In the genomic region with DNA sequence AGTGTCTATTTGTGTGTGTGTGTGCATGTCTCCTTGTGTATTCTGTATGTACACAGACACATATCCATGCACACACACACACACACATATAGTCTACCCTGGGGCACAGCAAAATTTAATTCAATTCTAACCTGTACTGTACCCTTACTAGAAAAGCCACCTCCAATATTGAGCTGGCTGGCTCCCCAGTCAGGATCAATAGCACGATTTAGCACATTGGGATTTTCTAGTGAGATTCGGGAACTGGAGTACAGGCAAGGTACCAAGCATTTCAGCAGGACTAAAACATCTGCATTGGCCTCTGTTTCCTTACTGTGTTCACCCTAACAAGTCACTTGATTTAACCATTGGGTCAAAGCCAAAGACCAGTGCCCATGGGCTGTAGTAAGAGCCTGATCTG, we compare ENCODE assay signal across 24 cellular contexts. TPM values are rescaled to one million over a fixed set of nuclear protein-coding genes. Genes with fewer than 3 reads are reported as not detected.
A peak's percentile ranks its signal among the peaks of the same experiment; 100 is the strongest.
DNase-seq lines count a peak whose midpoint lies in the region; ATAC-seq and TF ChIP-seq lines count a peak whose summit lies in the region.
"Had no signal": no experiment of that assay in that cellular context is flagged by ENCODE, and none has a peak within 500 bp of the region (broad histone marks: within the 10 kb centered on the region; RNA-seq: fewer than 3 reads in every experiment).

No MANE protein-coding gene starts in this region.

- TF ChIP-seq CTCF in right atrium auricular region (IDR thresholded peaks at IDR 0.05) (no peak), coronary artery (IDR thresholded peaks at IDR 0.05) (no peak), osteoblast (IDR thresholded peaks at IDR 0.05; ENCODE audit: extremely low read depth, low read depth, low read length) (no peak), tibial artery (IDR thresholded peaks at IDR 0.05) (no peak)

- H3K36me3 ChIP-seq in right atrium auricular region (peaks cover 73% of the 10 kb centered on the region), osteoblast (ENCODE audit: insufficient read depth, low read length) (peaks cover 79% of the 10 kb centered on the region), tibial artery (peaks cover 0 to 4% (median 0%) of the 10 kb centered on the region in 3 donors)
- H3K36me3 ChIP-seq: vagina had no signal

- peak overlapping the region; percentile 14 for H3K4me2 ChIP-seq in osteoblast (ENCODE audit: insufficient read depth, low read length)

- H3K79me2 ChIP-seq in osteoblast (ENCODE audit: insufficient read depth, low read length), result peaks cover 100% of the 10 kb centered on the region

- intact Hi-C loops in Right ventricle myocardium inferior (cut with DNase I) (no loop called here), tibial artery (cut with DNase I; ENCODE audit: low total_unique reads) (no loop called here)

- H3K4me3 ChIP-seq in right atrium auricular region, result no peak overlapping the region
- no peak overlapping the region for H3K4me3 ChIP-seq in coronary artery
- no peak overlapping the region for H3K4me3 ChIP-seq in osteoblast (ENCODE audit: insufficient read depth, low read length)
- no peak overlapping the region for H3K4me3 ChIP-seq in tibial artery
- H3K4me3 ChIP-seq: psoas muscle, skin epidermis, suprapubic skin, vagina had no signal

- no peak overlapping the region for H2AFZ ChIP-seq in osteoblast (ENCODE audit: low read length)

- H3K27ac ChIP-seq in right atrium auricular region (peak overlapping the region; percentile 16 to 71), coronary artery (peak overlapping the region; percentile 80 to 94), osteoblast (ENCODE audit: low read depth, low read length) (peak overlapping the region; percentile 87), tibial artery (peak overlapping the region; percentile 60 to 95)
- H3K27ac ChIP-seq: psoas muscle, suprapubic skin had no signal

- H3K27me3 ChIP-seq in right atrium auricular region, result no peaks in the 10 kb centered on the region
- no peaks in the 10 kb centered on the region for H3K27me3 ChIP-seq in osteoblast (ENCODE audit: insufficient read depth, low read length)
- no peaks in the 10 kb centered on the region for H3K27me3 ChIP-seq in tibial artery
- H3K27me3 ChIP-seq: brain microvascular endothelial cell, suprapubic skin, vagina had no signal

- H4K20me1 ChIP-seq in osteoblast (ENCODE audit: insufficient read depth, low read length), result peaks cover 85% of the 10 kb centered on the region

- H3K4me1 ChIP-seq in right atrium auricular region, result peaks cover 0 to 100% of the 10 kb centered on the region in 2 donors
- H3K4me1 ChIP-seq in osteoblast (ENCODE audit: insufficient read depth, low read length), result peaks cover 96% of the 10 kb centered on the region
- peaks cover 7 to 98% (median 85%) of the 10 kb centered on the region in 4 donors for H3K4me1 ChIP-seq in tibial artery
- H3K4me1 ChIP-seq: psoas muscle had no signal

- H3K9me3 ChIP-seq in right atrium auricular region, result no peaks in the 10 kb centered on the region
- no peaks in the 10 kb centered on the region for H3K9me3 ChIP-seq in osteoblast (ENCODE audit: low read depth, low read length)
- H3K9me3 ChIP-seq in tibial artery, result no peaks in the 10 kb centered on the region
- H3K9me3 ChIP-seq: psoas muscle, suprapubic skin, vagina had no signal

- no peak for DNase-seq in right atrium auricular region (ENCODE audit: low spot score)
- DNase-seq in Right ventricle myocardium inferior (ENCODE audit: missing footprints), result no peak
- peak; percentile 24 for DNase-seq in coronary artery (ENCODE audit: low spot score)
- no peak for DNase-seq in osteoblast (ENCODE audit: insufficient read length, low spot score, missing footprints)
- no peak for DNase-seq in tibial artery
- DNase-seq in DMS153 treated with DMSO at 0.1 percent for 48 hours (lab: John Stamatoyannopoulos, UW; ENCODE audit: unreplicated experiment), result no peak
- no peak for DNase-seq in SW480 (ENCODE audit: low spot score)
- DNase-seq: activated CD4-positive, alpha-beta T cell treated with anti-CD3 and anti-CD28 coated beads, Interleukin-2, amount 50 U/mL, for 1 hour; activated CD4-positive, CD25-positive, alpha-beta regulatory T cell; activated gamma-delta T cell treated with Interleukin-2 at 50 U/mL for 16 hours; activated naive CD8-positive, alpha-beta T cell treated with anti-CD3 and anti-CD28 coated beads, Interleukin-2, amount 50 U/mL, for 24 hours; activated T-cell treated with anti-CD3 and anti-CD28 coated beads, Interleukin-2, amount 50 U/mL, for 4 hours; brain microvascular endothelial cell; DMS79; naive B cell; NCI-H1694 treated with DMSO at 0.1 percent for 48 hours; NCI-H446; psoas muscle; stimulated activated naive B cell treated with anti-CD40 and anti-IgM and Interleukin-4, amounts not matched to agents 10 μg/mL and 1 μg/mL and 100 μg/mL, for 72 hours; T-helper 1 cell had no signal

- ATAC-seq in Right ventricle myocardium inferior (no peak), HG03378 (IDR thresholded peaks at IDR 0.05; ENCODE audit: unreplicated experiment) (no peak)
- ATAC-seq: activated naive CD8-positive, alpha-beta T cell treated with anti-CD3 and anti-CD28 coated beads, Interleukin-2, amount 50 U/mL, for 24 hours; activated T-cell treated with anti-CD3 and anti-CD28 coated beads, Interleukin-2, amount 50 U/mL, for 4 hours; psoas muscle; stimulated activated naive B cell treated with anti-CD40 and anti-IgM and Interleukin-4, amounts not matched to agents 10 μg/mL and 1 μg/mL and 100 μg/mL, for 72 hours had no signal

RNA-seq across cellular contexts. Expression of a gene that starts 13.2 kb away (rescaled TPM):
- total RNA-seq in right atrium auricular region, result 100 to 1,000 TPM; 327 to 380 TPM
- total RNA-seq in Right ventricle myocardium inferior, result 217 TPM
- total RNA-seq in osteoblast, result 1,825 and 2,074 TPM in 2 replicates
